Comparison of ENCODE assay signal across 8 cellular contexts in the genomic region with DNA sequence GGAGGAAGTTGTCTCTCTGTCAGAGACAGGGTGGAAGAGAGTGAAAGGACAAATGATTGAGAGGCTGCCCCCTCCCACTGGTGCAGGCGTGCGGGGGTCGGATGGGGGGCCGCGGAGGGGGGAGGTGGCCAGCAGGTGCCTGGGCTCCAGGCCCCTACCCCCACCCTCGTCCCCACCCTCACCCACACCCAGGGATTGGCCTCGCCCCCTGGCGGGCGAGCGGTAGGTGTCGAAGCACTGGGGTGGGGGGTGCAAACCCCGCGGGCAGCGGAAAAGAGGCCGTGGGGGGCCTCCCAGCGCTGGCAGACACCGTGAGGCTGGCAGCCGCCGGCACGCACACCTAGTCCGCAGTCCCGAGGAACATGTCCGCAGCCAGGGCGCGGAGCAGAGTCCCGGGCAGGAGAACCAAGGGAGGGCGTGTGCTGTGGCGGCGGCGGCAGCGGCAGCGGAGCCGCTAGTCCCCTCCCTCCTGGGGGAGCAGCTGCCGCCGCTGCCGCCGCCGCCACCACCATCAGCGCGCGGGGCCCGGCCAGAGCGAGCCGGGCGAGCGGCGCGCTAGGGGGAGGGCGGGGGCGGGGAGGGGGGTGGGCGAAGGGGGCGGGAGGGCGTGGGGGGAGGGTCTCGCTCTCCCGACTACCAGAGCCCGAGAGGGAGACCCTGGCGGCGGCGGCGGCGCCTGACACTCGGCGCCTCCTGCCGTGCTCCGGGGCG.
A peak's percentile ranks its signal among the peaks of the same experiment; 100 is the strongest.
DNase-seq lines count a peak whose midpoint lies in the region; ATAC-seq and TF ChIP-seq lines count a peak whose summit lies in the region.

TSS of gene KAT2B (plus strand) at position 682 of the 711 bp plus-strand sequence. CDS start 32 bp downstream, outside the sequence.

- TF ChIP-seq CTCF in choroid plexus epithelial cell (conservative IDR thresholded peaks at IDR 0.05; ENCODE audit: low read depth, low read length) = peak; percentile 68

- peak within 1 kb of the TSS; percentile 82 for H3K4me3 ChIP-seq in choroid plexus epithelial cell (ENCODE audit: low read depth, low read length)

- peak; percentile 83 for DNase-seq in NK-92 treated with Interleukin-12 subunit alpha and Interleukin-12 subunit beta, amount 100 ng/mL, for 24 hours (lab: John Stamatoyannopoulos, UW)
- DNase-seq in NK-92 (lab: John Stamatoyannopoulos, UW; ENCODE audit: unreplicated experiment) = no peak
- DNase-seq in NCI-H2171 (lab: John Stamatoyannopoulos, UW) = peak; percentile 36
- peak; percentile 66 to 72 for DNase-seq in activated CD4-positive, alpha-beta T cell treated with anti-CD3 and anti-CD28 coated beads for 24 hours (ENCODE audit: low read depth in 2 of 2)
- DNase-seq in choroid plexus epithelial cell (ENCODE audit: low read depth) = peak; percentile 53
- peak; percentile 79 for DNase-seq in stimulated activated CD4-positive, alpha-beta T cell treated with anti-CD3 and anti-CD28 coated beads, Interleukin-1b, Interleukin-23, amount 100 ng/mL, for 48 hours

- no peaks in the 10 kb centered on the region for H3K27me3 ChIP-seq in layer of hippocampus (ENCODE audit: control insufficient read depth, insufficient read depth, low read length)

- peak within 1 kb of the TSS; percentile 97 for H3K27ac ChIP-seq in layer of hippocampus (ENCODE audit: low read depth, low read length)

- ATAC-seq in HG02943 (IDR thresholded peaks at IDR 0.05; ENCODE audit: low read depth, unreplicated experiment) = peak; percentile 55
